In the genomic region with DNA sequence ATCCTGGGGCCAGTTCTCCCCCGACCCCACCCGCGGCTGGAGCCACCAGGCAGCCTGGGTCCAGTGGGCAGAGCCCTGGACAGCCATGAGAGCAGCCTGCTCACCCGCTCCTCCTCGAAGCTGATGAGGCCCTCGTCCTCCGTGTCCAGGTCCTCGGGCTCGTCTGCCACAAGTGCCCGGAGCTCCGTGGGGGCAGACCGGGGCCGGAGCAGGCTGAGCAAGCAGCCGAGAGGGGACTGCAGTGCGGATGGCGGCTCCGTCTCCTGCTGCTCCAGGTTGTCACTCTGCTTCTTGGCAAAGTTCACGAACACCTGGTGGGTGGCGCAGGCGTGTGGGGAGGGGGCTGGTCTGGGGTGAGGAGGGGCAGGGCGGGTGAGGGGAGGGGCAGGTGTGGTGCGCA, we compare ENCODE assay signal across 37 cellular contexts. TPM values are rescaled to one million over a fixed set of nuclear protein-coding genes. Genes with fewer than 3 reads are reported as not detected.
"Had no signal": no experiment of that assay in that cellular context is flagged by ENCODE, and none has a peak within 500 bp of the region (broad histone marks: within the 10 kb centered on the region; RNA-seq: fewer than 3 reads in every experiment).

No MANE protein-coding gene starts in this region.

- H3K27ac Mint-ChIP-seq: activated CD4-positive, alpha-beta T cell treated with anti-CD3 and anti-CD28 coated beads for 36 hours; activated CD4-positive, alpha-beta T cell treated with anti-CD3 and anti-CD28 coated beads, Interleukin-2, amount 10 ng/mL, durations not matched to agents 7 days and 5 days; activated CD8-positive, alpha-beta T cell treated with anti-CD3 and anti-CD28 coated beads, Interleukin-2, amount 10 ng/mL, durations not matched to agents 7 days and 5 days; activated naive CD4-positive, alpha-beta T cell treated with anti-CD3 and anti-CD28 coated beads for 36 hours; activated naive CD4-positive, alpha-beta T cell treated with anti-CD3 and anti-CD28 coated beads, Interleukin-2, amount 50 U/mL, for 72 hours; activated T-helper 1 cell treated with anti-CD3 and anti-CD28 coated beads, Interleukin-12 subunit alpha, Interleukin-12 subunit beta, Interleukin-2, Interleukin-4 antibody, amounts not matched to agents 30 ng/mL and 10 ng/mL and 1 ng/mL, durations not matched to agents 14 hours and 24 hours and 36 hours had no signal

- H3K4me3 Mint-ChIP-seq: activated CD4-positive, alpha-beta T cell treated with anti-CD3 and anti-CD28 coated beads for 36 hours; activated CD4-positive, alpha-beta T cell treated with anti-CD3 and anti-CD28 coated beads, Interleukin-2, amount 10 ng/mL, durations not matched to agents 7 days and 5 days; activated CD8-positive, alpha-beta T cell treated with anti-CD3 and anti-CD28 coated beads, Interleukin-2, amount 10 ng/mL, durations not matched to agents 7 days and 5 days; activated naive CD4-positive, alpha-beta T cell treated with anti-CD3 and anti-CD28 coated beads for 36 hours; activated T-cell treated with anti-CD3 and anti-CD28 coated beads, Interleukin-2, amount 50 U/mL, for 4 hours; activated T-helper 1 cell treated with anti-CD3 and anti-CD28 coated beads, Interleukin-12 subunit alpha, Interleukin-12 subunit beta, Interleukin-2, Interleukin-4 antibody, amounts not matched to agents 30 ng/mL and 10 ng/mL and 1 ng/mL, durations not matched to agents 14 hours and 24 hours and 36 hours had no signal

- H3K36me3 Mint-ChIP-seq: activated naive CD4-positive, alpha-beta T cell treated with anti-CD3 and anti-CD28 coated beads, Interleukin-2, amount 50 U/mL, for 72 hours had no signal

- ATAC-seq: activated CD4-positive, alpha-beta T cell treated with anti-CD3 and anti-CD28 coated beads for 36 hours; activated CD8-positive, alpha-beta T cell treated with anti-CD3 and anti-CD28 coated beads, Interleukin-2, amount 10 ng/mL, durations not matched to agents 7 days and 5 days; activated naive CD4-positive, alpha-beta T cell treated with anti-CD3 and anti-CD28 coated beads, Interleukin-2, amount 50 U/mL, for 72 hours; activated T-cell treated with anti-CD3 and anti-CD28 coated beads, Interleukin-2, amount 50 U/mL, for 4 hours; body of pancreas; Right ventricle myocardium inferior had no signal

- H3K27me3 Mint-ChIP-seq: activated CD4-positive, alpha-beta T cell treated with anti-CD3 and anti-CD28 coated beads for 36 hours; activated CD4-positive, alpha-beta T cell treated with anti-CD3 and anti-CD28 coated beads, Interleukin-2, amount 10 ng/mL, durations not matched to agents 7 days and 5 days had no signal

- H3K9me3 Mint-ChIP-seq: activated CD4-positive, alpha-beta T cell treated with anti-CD3 and anti-CD28 coated beads, Interleukin-2, amount 10 ng/mL, durations not matched to agents 7 days and 5 days; activated naive CD4-positive, alpha-beta T cell treated with anti-CD3 and anti-CD28 coated beads for 36 hours; activated naive CD4-positive, alpha-beta T cell treated with anti-CD3 and anti-CD28 coated beads, Interleukin-2, amount 50 U/mL, for 72 hours; activated T-cell treated with anti-CD3 and anti-CD28 coated beads, Interleukin-2, amount 50 U/mL, for 4 hours; activated T-helper 1 cell treated with anti-CD3 and anti-CD28 coated beads, Interleukin-12 subunit alpha, Interleukin-12 subunit beta, Interleukin-2, Interleukin-4 antibody, amounts not matched to agents 30 ng/mL and 10 ng/mL and 1 ng/mL, durations not matched to agents 14 hours and 24 hours and 36 hours had no signal

- DNase-seq: activated CD4-positive, alpha-beta T cell treated with anti-CD3 and anti-CD28 coated beads for 36 hours; activated CD4-positive, alpha-beta T cell treated with anti-CD3 and anti-CD28 coated beads, Interleukin-2, amount 10 ng/mL, durations not matched to agents 7 days and 5 days; activated CD4-positive, alpha-beta T cell treated with anti-CD3 and anti-CD28 coated beads, Interleukin-2, amount 50 U/mL, for 48 hours; activated CD8-positive, alpha-beta T cell treated with anti-CD3 and anti-CD28 coated beads, Interleukin-2, amount 10 ng/mL, durations not matched to agents 7 days and 5 days; activated gamma-delta T cell treated with Interleukin-2 at 50 U/mL for 16 hours; activated naive CD4-positive, alpha-beta T cell treated with anti-CD3 and anti-CD28 coated beads for 36 hours; activated T-cell treated with anti-CD3 and anti-CD28 coated beads for 4 hours; activated T-cell treated with anti-CD3 and anti-CD28 coated beads, Interleukin-2, amount 50 U/mL, for 4 hours; adrenal gland; body of pancreas; cerebellar nuclear complex; Karpas-422; KBM-7; NCI-H1105; NCI-H1417 treated with DMSO at 0.1 percent for 48 hours; NCI-H187 treated with DMSO at 0.1 percent for 48 hours; NCI-H2081; NCI-H2171 treated with DMSO at 0.1 percent for 48 hours; NCI-H2227 treated with DMSO at 0.1 percent for 48 hours; NCI-H446; NCI-H510A treated with DMSO at 0.1 percent for 48 hours; NCI-H526 treated with DMSO at 0.1 percent for 48 hours; NCI-H774; NK-92 treated with Interleukin-12 subunit alpha and Interleukin-12 subunit beta, amount 100 ng/mL, for 24 hours; PC-9; SIG-M5; SW 1271; T-helper 1 cell; T-helper 2 cell; T-helper 9 cell had no signal

- H3K27ac ChIP-seq: adrenal gland, body of pancreas, breast epithelium, PC-9 had no signal

- H3K4me1 Mint-ChIP-seq: activated CD4-positive, alpha-beta T cell treated with anti-CD3 and anti-CD28 coated beads for 36 hours; activated CD4-positive, alpha-beta T cell treated with anti-CD3 and anti-CD28 coated beads, Interleukin-2, amount 10 ng/mL, durations not matched to agents 7 days and 5 days had no signal

RNA-seq across cellular contexts. Expression of gene CLIC3, which starts 11.9 kb away (rescaled TPM):
- total RNA-seq: activated CD4-positive, alpha-beta T cell treated with anti-CD3 and anti-CD28 coated beads for 36 hours; activated naive CD4-positive, alpha-beta T cell treated with anti-CD3 and anti-CD28 coated beads for 36 hours; activated naive CD4-positive, alpha-beta T cell treated with anti-CD3 and anti-CD28 coated beads, Interleukin-2, amount 50 U/mL, for 72 hours; activated T-helper 1 cell treated with anti-CD3 and anti-CD28 coated beads, Interleukin-12 subunit alpha, Interleukin-12 subunit beta, Interleukin-2, Interleukin-4 antibody, amounts not matched to agents 30 ng/mL and 10 ng/mL and 1 ng/mL, durations not matched to agents 14 hours and 24 hours and 36 hours; OCI-LY7 had no signal

RNA-seq across cellular contexts. Expression of gene FUT7, which starts 23.6 kb away (rescaled TPM):
- total RNA-seq: activated naive CD4-positive, alpha-beta T cell treated with anti-CD3 and anti-CD28 coated beads for 36 hours; astrocyte; body of pancreas; breast epithelium; PC-9 had no signal

RNA-seq across cellular contexts. Expression of gene LCNL1, which starts 25.5 kb away (rescaled TPM):
- total RNA-seq: activated CD4-positive, alpha-beta T cell treated with anti-CD3 and anti-CD28 coated beads for 36 hours; activated CD8-positive, alpha-beta T cell treated with anti-CD3 and anti-CD28 coated beads, Interleukin-2, amount 10 ng/mL, durations not matched to agents 7 days and 5 days; activated naive CD4-positive, alpha-beta T cell treated with anti-CD3 and anti-CD28 coated beads for 36 hours; activated naive CD4-positive, alpha-beta T cell treated with anti-CD3 and anti-CD28 coated beads, Interleukin-2, amount 50 U/mL, for 72 hours; activated T-cell treated with anti-CD3 and anti-CD28 coated beads, Interleukin-2, amount 50 U/mL, for 4 hours; activated T-helper 1 cell treated with anti-CD3 and anti-CD28 coated beads, Interleukin-12 subunit alpha, Interleukin-12 subunit beta, Interleukin-2, Interleukin-4 antibody, amounts not matched to agents 30 ng/mL and 10 ng/mL and 1 ng/mL, durations not matched to agents 14 hours and 24 hours and 36 hours; body of pancreas; MCF 10A; OCI-LY7 had no signal
